Comparison of ENCODE assay signal across 14 cellular contexts in genomic region chr17:36848008-36848902, GRCh38.
"Had no signal": no experiment of that assay in that cellular context is flagged by ENCODE, and none has a peak within 500 bp of the region (broad histone marks: within the 10 kb centered on the region; RNA-seq: fewer than 3 reads in every experiment).

No MANE protein-coding gene starts in this region.

- ATAC-seq: gastroesophageal sphincter; heart right ventricle; naive thymus-derived CD4-positive, alpha-beta T cell; T-cell had no signal

- H3K36me3 Mint-ChIP-seq: activated CD4-positive, alpha-beta memory T cell treated with anti-CD3 and anti-CD28 coated beads for 36 hours; activated naive CD8-positive, alpha-beta T cell; immature natural killer cell; memory B cell; naive thymus-derived CD4-positive, alpha-beta T cell; T-cell had no signal

- DNase-seq: activated B cell treated with CpG ODN at 0.5 μM for 24 hours; activated CD4-positive, alpha-beta memory T cell treated with anti-CD3 and anti-CD28 coated beads for 36 hours; activated CD4-positive, alpha-beta T cell treated with anti-CD3 and anti-CD28 coated beads for 4 hours; heart right ventricle; immature natural killer cell; naive thymus-derived CD4-positive, alpha-beta T cell; sigmoid colon; stimulated activated CD8-positive, alpha-beta memory T cell treated with anti-CD3 and anti-CD28 coated beads, Interleukin-4, amount 100 ng/mL, for 48 hours; stimulated activated naive CD4-positive, alpha-beta T cell treated with Interleukin-2 at 50 U/mL for 16 hours; T-cell; thyroid gland had no signal

- H3K4me1 Mint-ChIP-seq: activated B cell treated with CpG ODN at 0.5 μM for 24 hours, immature natural killer cell, memory B cell had no signal

- H3K27ac Mint-ChIP-seq: activated B cell treated with CpG ODN at 0.5 μM for 24 hours; activated CD4-positive, alpha-beta memory T cell treated with anti-CD3 and anti-CD28 coated beads for 36 hours; activated naive CD8-positive, alpha-beta T cell; immature natural killer cell; memory B cell; naive thymus-derived CD4-positive, alpha-beta T cell; T-cell had no signal

- H3K4me3 Mint-ChIP-seq: activated B cell treated with CpG ODN at 0.5 μM for 24 hours; activated CD4-positive, alpha-beta memory T cell treated with anti-CD3 and anti-CD28 coated beads for 36 hours; activated naive CD8-positive, alpha-beta T cell; immature natural killer cell; memory B cell; naive thymus-derived CD4-positive, alpha-beta T cell; T-cell had no signal

- H3K4me3 ChIP-seq: gastroesophageal sphincter, heart right ventricle, sigmoid colon, thyroid gland had no signal

- H3K9me3 Mint-ChIP-seq: activated B cell treated with CpG ODN at 0.5 μM for 24 hours; activated CD4-positive, alpha-beta memory T cell treated with anti-CD3 and anti-CD28 coated beads for 36 hours; immature natural killer cell; memory B cell; T-cell had no signal
